Comparison of ENCODE assay signal across 9 cellular contexts in genomic region chr3:16480861-16481569, GRCh38. TPM values are rescaled to one million over a fixed set of nuclear protein-coding genes. Genes with fewer than 3 reads are reported as not detected.
A peak's percentile ranks its signal among the peaks of the same experiment; 100 is the strongest.
DNase-seq lines count a peak whose midpoint lies in the region; ATAC-seq and TF ChIP-seq lines count a peak whose summit lies in the region.
"Had no signal": no experiment of that assay in that cellular context is flagged by ENCODE, and none has a peak within 500 bp of the region (broad histone marks: within the 10 kb centered on the region; RNA-seq: fewer than 3 reads in every experiment).

No MANE protein-coding gene starts in this region.

- H3K36me3 Mint-ChIP-seq in activated CD8-positive, alpha-beta memory T cell treated with anti-CD3 and anti-CD28 coated beads, Interleukin-2, amount 10 ng/mL, durations not matched to agents 7 days and 5 days, result peaks cover 55% of the 10 kb centered on the region
- H3K36me3 Mint-ChIP-seq in effector memory CD8-positive, alpha-beta T cell (ENCODE audit: insufficient read depth), result peaks cover 7% of the 10 kb centered on the region
- H3K36me3 Mint-ChIP-seq in stimulated activated memory B cell treated with anti-CD40 and anti-IgM and Interleukin-4, amounts not matched to agents 10 μg/mL and 1 μg/mL and 100 μg/mL, for 72 hours, result peaks cover 88% of the 10 kb centered on the region

- no peak overlapping the region for H3K27ac ChIP-seq in SJCRH30

- ATAC-seq in activated CD8-positive, alpha-beta memory T cell treated with anti-CD3 and anti-CD28 coated beads, Interleukin-2, amount 10 ng/mL, durations not matched to agents 7 days and 5 days, result peak; percentile 31
- peak; percentile 23 for ATAC-seq in effector memory CD8-positive, alpha-beta T cell (replicated peaks)
- ATAC-seq in stimulated activated memory B cell treated with anti-CD40 and anti-IgM and Interleukin-4, amounts not matched to agents 10 μg/mL and 1 μg/mL and 100 μg/mL, for 72 hours, result no peak
- no peak for ATAC-seq in GM18505 (IDR thresholded peaks at IDR 0.05; ENCODE audit: unreplicated experiment)

- H3K4me1 Mint-ChIP-seq in activated CD8-positive, alpha-beta memory T cell treated with anti-CD3 and anti-CD28 coated beads, Interleukin-2, amount 10 ng/mL, durations not matched to agents 7 days and 5 days, result peaks cover 67% of the 10 kb centered on the region
- H3K4me1 Mint-ChIP-seq in effector memory CD8-positive, alpha-beta T cell (ENCODE audit: low read depth in 2 of 2), result peaks cover 44 to 75% of the 10 kb centered on the region in 2 donors
- H3K4me1 Mint-ChIP-seq in stimulated activated memory B cell treated with anti-CD40 and anti-IgM and Interleukin-4, amounts not matched to agents 10 μg/mL and 1 μg/mL and 100 μg/mL, for 72 hours, result peaks cover 62% of the 10 kb centered on the region

- no peaks in the 10 kb centered on the region for H3K27me3 Mint-ChIP-seq in activated CD8-positive, alpha-beta memory T cell treated with anti-CD3 and anti-CD28 coated beads, Interleukin-2, amount 10 ng/mL, durations not matched to agents 7 days and 5 days
- H3K27me3 Mint-ChIP-seq in effector memory CD8-positive, alpha-beta T cell, result no peaks in the 10 kb centered on the region
- H3K27me3 Mint-ChIP-seq in stimulated activated memory B cell treated with anti-CD40 and anti-IgM and Interleukin-4, amounts not matched to agents 10 μg/mL and 1 μg/mL and 100 μg/mL, for 72 hours, result no peaks in the 10 kb centered on the region

- no peaks in the 10 kb centered on the region for H3K9me3 Mint-ChIP-seq in activated CD8-positive, alpha-beta memory T cell treated with anti-CD3 and anti-CD28 coated beads, Interleukin-2, amount 10 ng/mL, durations not matched to agents 7 days and 5 days (ENCODE audit: low read depth)
- H3K9me3 Mint-ChIP-seq in effector memory CD8-positive, alpha-beta T cell, result peaks cover 0 to 2% of the 10 kb centered on the region in 2 donors
- H3K9me3 Mint-ChIP-seq in stimulated activated memory B cell treated with anti-CD40 and anti-IgM and Interleukin-4, amounts not matched to agents 10 μg/mL and 1 μg/mL and 100 μg/mL, for 72 hours, result peaks cover 2% of the 10 kb centered on the region

- CTCF ChIA-PET in activated CD8-positive, alpha-beta memory T cell treated with anti-CD3 and anti-CD28 coated beads, Interleukin-2, amount 10 ng/mL, durations not matched to agents 7 days and 5 days (lab: Charles Lee), result interaction anchor here (2.3 kb wide), 1 partner anchor 15 kb away, joined by 8 read pairs; no protein-coding TSS in a partner anchor

- no peak for TF ChIP-seq POLR2A in GM18505 (IDR thresholded peaks at IDR 0.05; ENCODE audit: borderline replicate concordance, extremely low read depth, insufficient read depth, insufficient read length)

- no peak for DNase-seq in activated CD8-positive, alpha-beta memory T cell treated with anti-CD3 and anti-CD28 coated beads, Interleukin-2, amount 10 ng/mL, durations not matched to agents 7 days and 5 days
- no peak for DNase-seq in activated CD8-positive, alpha-beta memory T cell treated with anti-CD3 and anti-CD28 coated beads, Interleukin-2, amount 50 U/mL, for 48 hours
- DNase-seq in M059J (ENCODE audit: low read depth) (peak; percentile 53), SJCRH30 (no peak), LoVo (ENCODE audit: low spot score) (no peak)
- no peak for DNase-seq in effector memory CD8-positive, alpha-beta T cell
- DNase-seq: right lobe of liver had no signal

- H3K4me3 ChIP-seq in SJCRH30, result no peak overlapping the region
- H3K4me3 ChIP-seq: right lobe of liver had no signal

- H3K4me3 Mint-ChIP-seq in activated CD8-positive, alpha-beta memory T cell treated with anti-CD3 and anti-CD28 coated beads, Interleukin-2, amount 10 ng/mL, durations not matched to agents 7 days and 5 days, result peak overlapping the region; percentile 21
- H3K4me3 Mint-ChIP-seq in effector memory CD8-positive, alpha-beta T cell, result peak overlapping the region; percentile 47 to 71
- H3K4me3 Mint-ChIP-seq in stimulated activated memory B cell treated with anti-CD40 and anti-IgM and Interleukin-4, amounts not matched to agents 10 μg/mL and 1 μg/mL and 100 μg/mL, for 72 hours, result peak overlapping the region; percentile 42

- H3K4me1 ChIP-seq in SJCRH30, result peaks cover 41% of the 10 kb centered on the region

- H3K27me3 ChIP-seq in SJCRH30, result no peaks in the 10 kb centered on the region
- H3K27me3 ChIP-seq: right lobe of liver had no signal

- H3K27ac Mint-ChIP-seq in activated CD8-positive, alpha-beta memory T cell treated with anti-CD3 and anti-CD28 coated beads, Interleukin-2, amount 10 ng/mL, durations not matched to agents 7 days and 5 days, result peak overlapping the region; percentile 83
- H3K27ac Mint-ChIP-seq in effector memory CD8-positive, alpha-beta T cell, result peak overlapping the region; percentile 78 to 87
- peak overlapping the region; percentile 52 for H3K27ac Mint-ChIP-seq in stimulated activated memory B cell treated with anti-CD40 and anti-IgM and Interleukin-4, amounts not matched to agents 10 μg/mL and 1 μg/mL and 100 μg/mL, for 72 hours

- H3K9me3 ChIP-seq in SJCRH30 (replicated peaks), result no peaks in the 10 kb centered on the region
- H3K9me3 ChIP-seq: right lobe of liver had no signal

- no peaks in the 10 kb centered on the region for H3K36me3 ChIP-seq in SJCRH30
- H3K36me3 ChIP-seq: right lobe of liver had no signal

RNA-seq across cellular contexts. Expression of gene RFTN1, which starts 32.5 kb away (rescaled TPM):
- 10 to 100 TPM; 78.0 to 96.7 TPM for total RNA-seq in activated CD8-positive, alpha-beta memory T cell treated with anti-CD3 and anti-CD28 coated beads, Interleukin-2, amount 10 ng/mL, durations not matched to agents 7 days and 5 days
- total RNA-seq in M059J (2014; rRNA removed; shearing (Covaris generic)), result 26.4 and 39.3 TPM in 2 replicates
- total RNA-seq in SJCRH30 (2014; rRNA removed; shearing (Covaris generic)), result 17.0 and 20.1 TPM in 2 replicates

Comparison
In these comparisons a context has a peak if more than half of its experiments do, and no peak if none do; other contexts are left out.
1. ATAC-seq: peak in activated CD8-positive, alpha-beta memory T cell treated with anti-CD3 and anti-CD28 coated beads, Interleukin-2, amount 10 ng/mL, durations not matched to agents 7 days and 5 days (single experiment) and effector memory CD8-positive, alpha-beta T cell (single experiment); none in stimulated activated memory B cell treated with anti-CD40 and anti-IgM and Interleukin-4, amounts not matched to agents 10 μg/mL and 1 μg/mL and 100 μg/mL, for 72 hours (single experiment) and GM18505 (single experiment).
2. Peak in every context shown above with its lines, with median percentiles within 50 percentile points of each other: H3K27ac Mint-ChIP-seq and H3K4me3 Mint-ChIP-seq.